ENCODE assay signal across 1 cellular context in the genomic region with DNA sequence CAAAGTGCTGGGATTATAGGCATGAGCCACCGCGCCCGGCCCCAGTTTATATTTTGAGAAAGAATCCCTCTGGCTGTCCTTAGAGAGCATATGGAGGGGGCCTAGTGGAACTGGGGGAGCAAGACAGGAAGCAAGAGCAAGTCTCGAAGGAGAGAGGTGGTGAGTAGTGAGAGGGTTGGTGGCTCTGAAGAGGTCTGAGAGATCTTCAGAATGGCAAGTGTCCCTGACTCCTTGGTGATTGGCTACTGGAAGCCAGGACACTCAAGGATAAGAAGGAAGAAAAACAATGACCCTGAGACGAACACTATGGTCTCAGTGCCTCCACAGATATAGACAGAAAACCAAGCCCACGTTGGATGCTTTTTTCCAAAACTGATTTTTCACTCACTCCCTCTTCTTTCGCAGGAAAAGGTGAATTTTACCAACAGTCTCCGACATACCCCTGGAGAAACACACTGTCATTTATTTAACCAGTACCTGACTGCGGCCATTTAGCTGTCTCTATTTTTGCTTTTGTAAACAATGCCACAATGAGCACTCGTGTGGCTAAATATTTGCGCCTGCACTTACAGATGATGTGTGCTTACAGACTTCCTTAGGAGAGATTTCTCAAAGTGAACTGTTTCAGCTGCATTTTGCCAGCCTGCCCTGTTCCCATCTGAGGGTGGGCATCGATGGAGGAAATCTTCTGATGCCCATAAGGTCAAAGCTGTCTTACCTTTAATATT.
TF ChIP-seq lines count a peak whose summit lies in the region.

No MANE protein-coding gene starts in this region.

TF ChIP-seq in H1, 55 proteins besides CTCF, POLR2A, EP300 and RAD21:
- TF ChIP-seq, protein P1, sequence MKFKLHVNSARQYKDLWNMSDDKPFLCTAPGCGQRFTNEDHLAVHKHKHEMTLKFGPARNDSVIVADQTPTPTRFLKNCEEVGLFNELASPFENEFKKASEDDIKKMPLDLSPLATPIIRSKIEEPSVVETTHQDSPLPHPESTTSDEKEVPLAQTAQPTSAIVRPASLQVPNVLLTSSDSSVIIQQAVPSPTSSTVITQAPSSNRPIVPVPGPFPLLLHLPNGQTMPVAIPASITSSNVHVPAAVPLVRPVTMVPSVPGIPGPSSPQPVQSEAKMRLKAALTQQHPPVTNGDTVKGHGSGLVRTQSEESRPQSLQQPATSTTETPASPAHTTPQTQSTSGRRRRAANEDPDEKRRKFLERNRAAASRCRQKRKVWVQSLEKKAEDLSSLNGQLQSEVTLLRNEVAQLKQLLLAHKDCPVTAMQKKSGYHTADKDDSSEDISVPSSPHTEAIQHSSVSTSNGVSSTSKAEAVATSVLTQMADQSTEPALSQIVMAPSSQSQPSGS (IDR thresholded peaks at IDR 0.05; ENCODE audit: low read length) = no peak
- no peak for TF ChIP-seq BCL11A (IDR thresholded peaks at IDR 0.05; ENCODE audit: low read depth in 2 of 2, low read length in 2 of 2)
- TF ChIP-seq CEBPB (IDR thresholded peaks at IDR 0.05; ENCODE audit: low read depth, low read length) = no peak
- no peak for TF ChIP-seq KDM1A (IDR thresholded peaks at IDR 0.05; ENCODE audit: borderline replicate concordance, low read length)
- no peak for TF ChIP-seq PHF8 (conservative IDR thresholded peaks at IDR 0.05; ENCODE audit: low read depth, low read length)
- no peak for TF ChIP-seq ASH2L (IDR thresholded peaks at IDR 0.05; ENCODE audit: low read length)
- TF ChIP-seq HDAC2 (IDR thresholded peaks at IDR 0.05; ENCODE audit: borderline replicate concordance in 1 of 2, low read depth in 2 of 2, low read length in 2 of 2) = no peak
- no peak for TF ChIP-seq TAF1 (IDR thresholded peaks at IDR 0.05; ENCODE audit: low read depth, low read length)
- TF ChIP-seq, protein P2, sequence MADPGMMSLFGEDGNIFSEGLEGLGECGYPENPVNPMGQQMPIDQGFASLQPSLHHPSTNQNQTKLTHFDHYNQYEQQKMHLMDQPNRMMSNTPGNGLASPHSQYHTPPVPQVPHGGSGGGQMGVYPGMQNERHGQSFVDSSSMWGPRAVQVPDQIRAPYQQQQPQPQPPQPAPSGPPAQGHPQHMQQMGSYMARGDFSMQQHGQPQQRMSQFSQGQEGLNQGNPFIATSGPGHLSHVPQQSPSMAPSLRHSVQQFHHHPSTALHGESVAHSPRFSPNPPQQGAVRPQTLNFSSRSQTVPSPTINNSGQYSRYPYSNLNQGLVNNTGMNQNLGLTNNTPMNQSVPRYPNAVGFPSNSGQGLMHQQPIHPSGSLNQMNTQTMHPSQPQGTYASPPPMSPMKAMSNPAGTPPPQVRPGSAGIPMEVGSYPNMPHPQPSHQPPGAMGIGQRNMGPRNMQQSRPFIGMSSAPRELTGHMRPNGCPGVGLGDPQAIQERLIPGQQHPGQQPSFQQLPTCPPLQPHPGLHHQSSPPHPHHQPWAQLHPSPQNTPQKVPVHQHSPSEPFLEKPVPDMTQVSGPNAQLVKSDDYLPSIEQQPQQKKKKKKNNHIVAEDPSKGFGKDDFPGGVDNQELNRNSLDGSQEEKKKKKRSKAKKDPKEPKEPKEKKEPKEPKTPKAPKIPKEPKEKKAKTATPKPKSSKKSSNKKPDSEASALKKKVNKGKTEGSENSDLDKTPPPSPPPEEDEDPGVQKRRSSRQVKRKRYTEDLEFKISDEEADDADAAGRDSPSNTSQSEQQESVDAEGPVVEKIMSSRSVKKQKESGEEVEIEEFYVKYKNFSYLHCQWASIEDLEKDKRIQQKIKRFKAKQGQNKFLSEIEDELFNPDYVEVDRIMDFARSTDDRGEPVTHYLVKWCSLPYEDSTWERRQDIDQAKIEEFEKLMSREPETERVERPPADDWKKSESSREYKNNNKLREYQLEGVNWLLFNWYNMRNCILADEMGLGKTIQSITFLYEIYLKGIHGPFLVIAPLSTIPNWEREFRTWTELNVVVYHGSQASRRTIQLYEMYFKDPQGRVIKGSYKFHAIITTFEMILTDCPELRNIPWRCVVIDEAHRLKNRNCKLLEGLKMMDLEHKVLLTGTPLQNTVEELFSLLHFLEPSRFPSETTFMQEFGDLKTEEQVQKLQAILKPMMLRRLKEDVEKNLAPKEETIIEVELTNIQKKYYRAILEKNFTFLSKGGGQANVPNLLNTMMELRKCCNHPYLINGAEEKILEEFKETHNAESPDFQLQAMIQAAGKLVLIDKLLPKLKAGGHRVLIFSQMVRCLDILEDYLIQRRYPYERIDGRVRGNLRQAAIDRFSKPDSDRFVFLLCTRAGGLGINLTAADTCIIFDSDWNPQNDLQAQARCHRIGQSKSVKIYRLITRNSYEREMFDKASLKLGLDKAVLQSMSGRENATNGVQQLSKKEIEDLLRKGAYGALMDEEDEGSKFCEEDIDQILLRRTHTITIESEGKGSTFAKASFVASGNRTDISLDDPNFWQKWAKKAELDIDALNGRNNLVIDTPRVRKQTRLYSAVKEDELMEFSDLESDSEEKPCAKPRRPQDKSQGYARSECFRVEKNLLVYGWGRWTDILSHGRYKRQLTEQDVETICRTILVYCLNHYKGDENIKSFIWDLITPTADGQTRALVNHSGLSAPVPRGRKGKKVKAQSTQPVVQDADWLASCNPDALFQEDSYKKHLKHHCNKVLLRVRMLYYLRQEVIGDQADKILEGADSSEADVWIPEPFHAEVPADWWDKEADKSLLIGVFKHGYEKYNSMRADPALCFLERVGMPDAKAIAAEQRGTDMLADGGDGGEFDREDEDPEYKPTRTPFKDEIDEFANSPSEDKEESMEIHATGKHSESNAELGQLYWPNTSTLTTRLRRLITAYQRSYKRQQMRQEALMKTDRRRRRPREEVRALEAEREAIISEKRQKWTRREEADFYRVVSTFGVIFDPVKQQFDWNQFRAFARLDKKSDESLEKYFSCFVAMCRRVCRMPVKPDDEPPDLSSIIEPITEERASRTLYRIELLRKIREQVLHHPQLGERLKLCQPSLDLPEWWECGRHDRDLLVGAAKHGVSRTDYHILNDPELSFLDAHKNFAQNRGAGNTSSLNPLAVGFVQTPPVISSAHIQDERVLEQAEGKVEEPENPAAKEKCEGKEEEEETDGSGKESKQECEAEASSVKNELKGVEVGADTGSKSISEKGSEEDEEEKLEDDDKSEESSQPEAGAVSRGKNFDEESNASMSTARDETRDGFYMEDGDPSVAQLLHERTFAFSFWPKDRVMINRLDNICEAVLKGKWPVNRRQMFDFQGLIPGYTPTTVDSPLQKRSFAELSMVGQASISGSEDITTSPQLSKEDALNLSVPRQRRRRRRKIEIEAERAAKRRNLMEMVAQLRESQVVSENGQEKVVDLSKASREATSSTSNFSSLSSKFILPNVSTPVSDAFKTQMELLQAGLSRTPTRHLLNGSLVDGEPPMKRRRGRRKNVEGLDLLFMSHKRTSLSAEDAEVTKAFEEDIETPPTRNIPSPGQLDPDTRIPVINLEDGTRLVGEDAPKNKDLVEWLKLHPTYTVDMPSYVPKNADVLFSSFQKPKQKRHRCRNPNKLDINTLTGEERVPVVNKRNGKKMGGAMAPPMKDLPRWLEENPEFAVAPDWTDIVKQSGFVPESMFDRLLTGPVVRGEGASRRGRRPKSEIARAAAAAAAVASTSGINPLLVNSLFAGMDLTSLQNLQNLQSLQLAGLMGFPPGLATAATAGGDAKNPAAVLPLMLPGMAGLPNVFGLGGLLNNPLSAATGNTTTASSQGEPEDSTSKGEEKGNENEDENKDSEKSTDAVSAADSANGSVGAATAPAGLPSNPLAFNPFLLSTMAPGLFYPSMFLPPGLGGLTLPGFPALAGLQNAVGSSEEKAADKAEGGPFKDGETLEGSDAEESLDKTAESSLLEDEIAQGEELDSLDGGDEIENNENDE (IDR thresholded peaks at IDR 0.05; ENCODE audit: insufficient replicate concordance, low read length) = no peak
- TF ChIP-seq, protein P3, sequence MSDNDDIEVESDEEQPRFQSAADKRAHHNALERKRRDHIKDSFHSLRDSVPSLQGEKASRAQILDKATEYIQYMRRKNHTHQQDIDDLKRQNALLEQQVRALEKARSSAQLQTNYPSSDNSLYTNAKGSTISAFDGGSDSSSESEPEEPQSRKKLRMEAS (IDR thresholded peaks at IDR 0.05) = no peak
- no peak for TF ChIP-seq SUZ12 (IDR thresholded peaks at IDR 0.05; ENCODE audit: low read length)
- no peak for TF ChIP-seq TEAD4 (IDR thresholded peaks at IDR 0.05; ENCODE audit: low read depth, low read length)
- no peak for TF ChIP-seq SP2 (IDR thresholded peaks at IDR 0.05; ENCODE audit: low read length)
- no peak for TF ChIP-seq GABPA (IDR thresholded peaks at IDR 0.05; ENCODE audit: borderline replicate concordance, insufficient read depth, low read length)
- TF ChIP-seq SP4 (IDR thresholded peaks at IDR 0.05; ENCODE audit: low read length) = no peak
- TF ChIP-seq TBP (IDR thresholded peaks at IDR 0.05; ENCODE audit: low read depth, low read length) = no peak
- TF ChIP-seq, protein P4, sequence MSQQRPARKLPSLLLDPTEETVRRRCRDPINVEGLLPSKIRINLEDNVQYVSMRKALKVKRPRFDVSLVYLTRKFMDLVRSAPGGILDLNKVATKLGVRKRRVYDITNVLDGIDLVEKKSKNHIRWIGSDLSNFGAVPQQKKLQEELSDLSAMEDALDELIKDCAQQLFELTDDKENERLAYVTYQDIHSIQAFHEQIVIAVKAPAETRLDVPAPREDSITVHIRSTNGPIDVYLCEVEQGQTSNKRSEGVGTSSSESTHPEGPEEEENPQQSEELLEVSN (IDR thresholded peaks at IDR 0.05) = no peak
